ENCODE assay signal across 8 cellular contexts in genomic region chr17:75113798-75114551, GRCh38. TPM values are rescaled to one million over a fixed set of nuclear protein-coding genes. Genes with fewer than 3 reads are reported as not detected.
A peak's percentile ranks its signal among the peaks of the same experiment; 100 is the strongest.
DNase-seq lines count a peak whose midpoint lies in the region; ATAC-seq and TF ChIP-seq lines count a peak whose summit lies in the region.

No MANE protein-coding gene starts in this region.

- no peak overlapping the region for H3K4me3 Mint-ChIP-seq in WTC11

- H3K9me3 Mint-ChIP-seq in WTC11: no peaks in the 10 kb centered on the region

- H3K27ac Mint-ChIP-seq in WTC11: peak overlapping the region; percentile 88

- H3K27me3 Mint-ChIP-seq in WTC11 (ENCODE audit: low read depth): no peaks in the 10 kb centered on the region

- CTCF ChIA-PET in WTC11 (lab: Charles Lee): interaction anchor here (0.6 to 4.1 kb wide), 75 partner anchors 9 to 769 kb away, joined by 3 to 84 read pairs (median 6); partner anchors contain the start of genes ATP5PD, CDR2L, FDXR and GGA3

- DNase-seq in DMS53 (lab: John Stamatoyannopoulos, UW) (peak; percentile 93), NCI-H226 (peak; percentile 40), WTC11 (ENCODE audit: low spot score) (peak; percentile 93), caudate nucleus (lab: John Stamatoyannopoulos, UW) (peak in 59 of 61 donors; percentile 28 to 91 (median 75)), kidney glomerular epithelial cell (lab: John Stamatoyannopoulos, UW) (peak; percentile 59)
- peak; percentile 93 for DNase-seq in stimulated activated CD4-positive, alpha-beta T cell treated with anti-CD3 and anti-CD28 coated beads, Interleukin-15, amount 100 ng/mL, for 24 hours

- POLR2A ChIA-PET in WTC11 (lab: Charles Lee): interaction anchor here (0.5 to 1.6 kb wide), 13 partner anchors 8 to 743 kb away, joined by 3 to 8 read pairs (median 4); partner anchors contain the start of genes JPT1, MRPL58, NT5C and NUP85

- H3K4me1 Mint-ChIP-seq in WTC11: peaks cover 15% of the 10 kb centered on the region

- H3K36me3 Mint-ChIP-seq in WTC11: peaks cover 15% of the 10 kb centered on the region

- peak; percentile 52 for ATAC-seq in HG03066 (IDR thresholded peaks at IDR 0.05; ENCODE audit: low read depth, unreplicated experiment)
- ATAC-seq in WTC11: peak; percentile 51
- ATAC-seq in HG03039 (IDR thresholded peaks at IDR 0.05; ENCODE audit: unreplicated experiment): no peak

- peak; percentile 98 for TF ChIP-seq CTCF in WTC11 (IDR thresholded peaks at IDR 0.05)

- H3K27ac ChIP-seq in caudate nucleus (ENCODE audit: low read depth, low read length): peak overlapping the region; percentile 76

TF ChIP-seq in WTC11, 78 proteins besides CTCF, POLR2A, EP300 and RAD21:
- no peak for TF ChIP-seq E2F1 (CRISPR knock-in tag; IDR thresholded peaks at IDR 0.05)
- no peak for TF ChIP-seq FOXK1 (CRISPR knock-in tag; IDR thresholded peaks at IDR 0.05)
- no peak for TF ChIP-seq ZNF219 (CRISPR knock-in tag; IDR thresholded peaks at IDR 0.05; ENCODE audit: borderline replicate concordance)
- no peak for TF ChIP-seq ATF6 (CRISPR knock-in tag; IDR thresholded peaks at IDR 0.05)

RNA-seq across cellular contexts. Expression of gene ARMC7, which starts 4.2 kb away (rescaled TPM):
- 13.2 to 15.9 TPM (median 14.8 TPM) in 3 replicates for total RNA-seq in WTC11 (2021)

RNA-seq across cellular contexts. Expression of gene NT5C, which starts 17.6 kb away (rescaled TPM):
- total RNA-seq in WTC11 (2021): 91.0 to 102 TPM (median 96.9 TPM) in 3 replicates

RNA-seq across cellular contexts. Expression of gene SLC16A5, which starts 26.2 kb away (rescaled TPM):
- 32.4 to 33.5 TPM (median 33.1 TPM) in 3 replicates for total RNA-seq in WTC11 (2021)

RNA-seq across cellular contexts. Expression of gene JPT1, which starts 40.3 kb away (rescaled TPM):
- 289 to 341 TPM (median 300 TPM) in 3 replicates for total RNA-seq in WTC11 (2021)

Comparison
In these comparisons a context has a peak if more than half of its experiments do, and no peak if none do; other contexts are left out.
1. DNase-seq: peak in every context shown above with its lines; median percentile 93 in DMS53; 93 in WTC11; 93 in stimulated activated CD4-positive, alpha-beta T cell treated with anti-CD3 and anti-CD28 coated beads, Interleukin-15, amount 100 ng/mL, for 24 hours; 75 in caudate nucleus; 59 in kidney glomerular epithelial cell; 40 in NCI-H226.